In genomic region chr2:39934851-39935250, GRCh38 we compare ENCODE assay signal across 19 cellular contexts.
DNase-seq lines count a peak whose midpoint lies in the region; ATAC-seq, FAIRE-seq and TF ChIP-seq lines count a peak whose summit lies in the region.
"Had no signal": no experiment of that assay in that cellular context is flagged by ENCODE, and none has a peak within 500 bp of the region (broad histone marks: within the 10 kb centered on the region; RNA-seq: fewer than 3 reads in every experiment).

No MANE protein-coding gene starts in this region.

- H3K79me2 ChIP-seq in DND-41 (ENCODE audit: insufficient read depth, low read length): peaks cover 10% of the 10 kb centered on the region

- DNase-seq in activated CD4-positive, alpha-beta T cell treated with anti-CD3 and anti-CD28 coated beads, Interleukin-2, amount 10 ng/mL, durations not matched to agents 24 days and 14 days: no peak
- DNase-seq in activated CD4-positive, alpha-beta T cell treated with anti-CD3 and anti-CD28 coated beads for 1 hour: no peak
- DNase-seq in DND-41 (no peak), IMR-90 (no peak), bronchial epithelial cell (ENCODE audit: low read depth) (peak; percentile 32), coronary artery (ENCODE audit: low spot score) (no peak)
- DNase-seq in activated naive CD4-positive, alpha-beta T cell treated with anti-CD3 and anti-CD28 coated beads for 36 hours: no peak
- DNase-seq in stimulated activated naive B cell treated with anti-CD40 and anti-IgM and Interleukin-4, amounts not matched to agents 10 μg/mL and 1 μg/mL and 100 μg/mL, for 72 hours: no peak
- DNase-seq: Calu3; CD8-positive, alpha-beta T cell; DMS79 treated with DMSO at 0.1 percent for 48 hours; EL; H9 had no signal

- peaks cover 16% of the 10 kb centered on the region for H3K9me3 Mint-ChIP-seq in activated CD4-positive, alpha-beta T cell treated with anti-CD3 and anti-CD28 coated beads, Interleukin-2, amount 10 ng/mL, durations not matched to agents 24 days and 14 days
- no peaks in the 10 kb centered on the region for H3K9me3 Mint-ChIP-seq in activated naive CD4-positive, alpha-beta T cell treated with anti-CD3 and anti-CD28 coated beads for 36 hours
- no peaks in the 10 kb centered on the region for H3K9me3 Mint-ChIP-seq in stimulated activated naive B cell treated with anti-CD40 and anti-IgM and Interleukin-4, amounts not matched to agents 10 μg/mL and 1 μg/mL and 100 μg/mL, for 72 hours
- H3K9me3 Mint-ChIP-seq: CD8-positive, alpha-beta T cell; H9 had no signal

- H3K4me1 Mint-ChIP-seq in activated CD4-positive, alpha-beta T cell treated with anti-CD3 and anti-CD28 coated beads, Interleukin-2, amount 10 ng/mL, durations not matched to agents 24 days and 14 days: peaks cover 42% of the 10 kb centered on the region
- peaks cover 24% of the 10 kb centered on the region for H3K4me1 Mint-ChIP-seq in activated naive CD4-positive, alpha-beta T cell treated with anti-CD3 and anti-CD28 coated beads for 36 hours (ENCODE audit: low read depth)
- peaks cover 3 to 13% of the 10 kb centered on the region in 2 donors for H3K4me1 Mint-ChIP-seq in stimulated activated naive B cell treated with anti-CD40 and anti-IgM and Interleukin-4, amounts not matched to agents 10 μg/mL and 1 μg/mL and 100 μg/mL, for 72 hours
- H3K4me1 Mint-ChIP-seq: B cell had no signal

- H3K4me2 ChIP-seq in DND-41 (ENCODE audit: insufficient read depth, low read length) (peak overlapping the region; percentile 19; the same call in 1 of the 2 replicates), IMR-90 (ENCODE audit: low read depth, low read length) (no peak overlapping the region)
- H3K4me2 ChIP-seq: BLaER1 treated with 17β-estradiol and CSF1 and Interleukin-3, amounts not matched to agents 10 nM and 100 nM had no signal

- peak overlapping the region; percentile 80 for H2BK120ac ChIP-seq in IMR-90 (ENCODE audit: low read depth, low read length)

- CTCF ChIA-PET in IMR-90 (lab: Yijun Ruan, JAX): no interaction called here
- CTCF ChIA-PET in activated naive CD4-positive, alpha-beta T cell treated with anti-CD3 and anti-CD28 coated beads for 36 hours (lab: Charles Lee): interaction anchor here (1.7 kb wide), 1 partner anchor 21 kb away, joined by 7 read pairs; no protein-coding TSS in a partner anchor

- H2BK15ac ChIP-seq in IMR-90 (ENCODE audit: low read depth, low read length): no peak overlapping the region; the same call in 1 of the 3 replicates

- dilution Hi-C loops in IMR-90 (cut with HindIII; ENCODE audit: low sequenced_read_pairs, unreplicated experiment): no loop called here

- no peaks in the 10 kb centered on the region for H3K27me3 Mint-ChIP-seq in activated CD4-positive, alpha-beta T cell treated with anti-CD3 and anti-CD28 coated beads, Interleukin-2, amount 10 ng/mL, durations not matched to agents 24 days and 14 days
- H3K27me3 Mint-ChIP-seq in activated naive CD4-positive, alpha-beta T cell treated with anti-CD3 and anti-CD28 coated beads for 36 hours (ENCODE audit: low read depth): peaks cover 3% of the 10 kb centered on the region
- no peaks in the 10 kb centered on the region for H3K27me3 Mint-ChIP-seq in stimulated activated naive B cell treated with anti-CD40 and anti-IgM and Interleukin-4, amounts not matched to agents 10 μg/mL and 1 μg/mL and 100 μg/mL, for 72 hours

- H2BK20ac ChIP-seq in IMR-90 (ENCODE audit: low read depth, low read length): peak overlapping the region; percentile 86; the same call in 1 of the 2 replicates

- peak overlapping the region; percentile 56; the same call in 1 of the 2 replicates for H2AK5ac ChIP-seq in IMR-90 (ENCODE audit: low read depth, low read length)

- H3K27me3 ChIP-seq in DND-41 (ENCODE audit: insufficient read depth, low read length, poor library complexity): no peaks in the 10 kb centered on the region
- H3K27me3 ChIP-seq in IMR-90 (ENCODE audit: control insufficient read depth, insufficient read depth, low read length): no peaks in the 10 kb centered on the region
- no peaks in the 10 kb centered on the region for H3K27me3 ChIP-seq in bronchial epithelial cell (ENCODE audit: control insufficient read depth, insufficient read depth, low read length)
- H3K27me3 ChIP-seq: BLaER1 treated with 17β-estradiol and CSF1 and Interleukin-3, amounts not matched to agents 10 nM and 100 nM had no signal

- FAIRE-seq in bronchial epithelial cell (lab: Jason Lieb, UNC): no peak
- FAIRE-seq: GM12878, GM19239, H1, HepG2 had no signal

- peaks cover 7% of the 10 kb centered on the region for H3K9me1 ChIP-seq in IMR-90 (ENCODE audit: insufficient read depth, low read length)

- peak overlapping the region; percentile 88; the same call in 1 of the 2 replicates for H4K5ac ChIP-seq in IMR-90 (ENCODE audit: low read depth, low read length)

- H4K20me1 ChIP-seq in DND-41 (ENCODE audit: insufficient read depth, low read length) (no peaks in the 10 kb centered on the region), IMR-90 (ENCODE audit: insufficient read depth, low read length) (no peaks in the 10 kb centered on the region)
- H4K20me1 ChIP-seq: BLaER1 treated with 17β-estradiol and CSF1 and Interleukin-3, amounts not matched to agents 10 nM and 100 nM had no signal

- peak overlapping the region; percentile 52 for H3K4me3 Mint-ChIP-seq in activated CD4-positive, alpha-beta T cell treated with anti-CD3 and anti-CD28 coated beads, Interleukin-2, amount 10 ng/mL, durations not matched to agents 24 days and 14 days
- H3K4me3 Mint-ChIP-seq in activated naive CD4-positive, alpha-beta T cell treated with anti-CD3 and anti-CD28 coated beads for 36 hours: no peak overlapping the region
- H3K4me3 Mint-ChIP-seq in stimulated activated naive B cell treated with anti-CD40 and anti-IgM and Interleukin-4, amounts not matched to agents 10 μg/mL and 1 μg/mL and 100 μg/mL, for 72 hours: no peak overlapping the region
- H3K4me3 Mint-ChIP-seq: B cell; CD8-positive, alpha-beta T cell; H9 had no signal

- H3K4ac ChIP-seq in IMR-90 (ENCODE audit: low read depth, low read length): peak overlapping the region; percentile 24; the same call in 1 of the 2 replicates

- no peak overlapping the region for H2AK9ac ChIP-seq in IMR-90 (replicated peaks; ENCODE audit: low read depth, low read length, poor library complexity)

- peak overlapping the region; percentile 32; the same call in 1 of the 2 replicates for H3K27ac ChIP-seq in DND-41 (ENCODE audit: low read length)
- H3K27ac ChIP-seq in IMR-90 (ENCODE audit: insufficient read depth, low read length): no peak overlapping the region
- no peak overlapping the region for H3K27ac ChIP-seq in coronary artery
- H3K27ac ChIP-seq: BLaER1 treated with 17β-estradiol and CSF1 and Interleukin-3, amounts not matched to agents 10 nM and 100 nM had no signal

- no peak overlapping the region for H2AFZ ChIP-seq in DND-41 (ENCODE audit: low read depth, low read length)
- H2AFZ ChIP-seq in IMR-90 (replicated peaks; ENCODE audit: low read length, poor library complexity): no peak overlapping the region

- in situ Hi-C loops in IMR-90 (cut with MboI; ENCODE audit: low sequenced_read_pairs): no loop called here

- H3K27ac Mint-ChIP-seq in activated CD4-positive, alpha-beta T cell treated with anti-CD3 and anti-CD28 coated beads, Interleukin-2, amount 10 ng/mL, durations not matched to agents 24 days and 14 days: peak overlapping the region; percentile 84
- H3K27ac Mint-ChIP-seq in activated naive CD4-positive, alpha-beta T cell treated with anti-CD3 and anti-CD28 coated beads for 36 hours: no peak overlapping the region
- no peak overlapping the region for H3K27ac Mint-ChIP-seq in stimulated activated naive B cell treated with anti-CD40 and anti-IgM and Interleukin-4, amounts not matched to agents 10 μg/mL and 1 μg/mL and 100 μg/mL, for 72 hours
- H3K27ac Mint-ChIP-seq: B cell; CD8-positive, alpha-beta T cell; H9 had no signal

- no peak overlapping the region; the same call in 1 of the 2 replicates for H3K23ac ChIP-seq in IMR-90 (ENCODE audit: low read depth, low read length)

- peaks cover 68% of the 10 kb centered on the region for H3K4me1 ChIP-seq in DND-41 (ENCODE audit: insufficient read depth, low read length)
- peaks cover 14% of the 10 kb centered on the region for H3K4me1 ChIP-seq in IMR-90 (ENCODE audit: control insufficient read depth, insufficient read depth, low read length)

- no peak overlapping the region for H3K9ac ChIP-seq in DND-41 (ENCODE audit: low read depth, low read length)
- no peak overlapping the region for H3K9ac ChIP-seq in IMR-90 (ENCODE audit: low read depth, low read length)
- H3K9ac ChIP-seq: BLaER1 treated with 17β-estradiol and CSF1 and Interleukin-3, amounts not matched to agents 10 nM and 100 nM had no signal

- no peak overlapping the region for H3K56ac ChIP-seq in IMR-90 (ENCODE audit: extremely low read depth, insufficient read depth, low read length)

- TF ChIP-seq POLR2A in IMR-90 (IDR thresholded peaks at IDR 0.05; ENCODE audit: low read depth, low read length): no peak

- POLR2A ChIA-PET in IMR-90 (lab: Charles Lee; ENCODE audit: unreplicated experiment): no interaction called here

- peak overlapping the region; percentile 81; the same call in 1 of the 2 replicates for H3K14ac ChIP-seq in IMR-90 (replicated peaks; ENCODE audit: low read depth, low read length)

- H3K9me3 ChIP-seq in DND-41 (ENCODE audit: insufficient read depth, low read length, severe bottlenecking) (no peaks in the 10 kb centered on the region), IMR-90 (ENCODE audit: control insufficient read depth, insufficient read depth, low read length) (peaks cover 6% of the 10 kb centered on the region)

- TF ChIP-seq CTCF in DND-41 (IDR thresholded peaks at IDR 0.05; ENCODE audit: borderline replicate concordance, extremely low read depth, low read length, poor library complexity, severe bottlenecking) (no peak), IMR-90 (conservative IDR thresholded peaks at IDR 0.05; ENCODE audit: low read depth, low read length) (no peak), bronchial epithelial cell (IDR thresholded peaks at IDR 0.05; ENCODE audit: insufficient read depth, low read length, severe bottlenecking) (no peak), coronary artery (IDR thresholded peaks at IDR 0.05) (no peak)

- no TSS peak for BruUV-seq in IMR-90 (replicated peaks; lab: Mats Ljungman, UMichigan)

- ATAC-seq in DND-41 (ENCODE audit: insufficient read depth, low read depth) (no peak), IMR-90 (ENCODE audit: low read depth) (no peak)
- ATAC-seq in stimulated activated naive B cell treated with anti-CD40 and anti-IgM and Interleukin-4, amounts not matched to agents 10 μg/mL and 1 μg/mL and 100 μg/mL, for 72 hours (replicated peaks): no peak
- ATAC-seq: CD8-positive, alpha-beta T cell; GM12878; HepG2 had no signal

- 0 out of 2 replicates have a peak overlapping the region, but pooled peaks have one; percentile 55 for H4K91ac ChIP-seq in IMR-90 (ENCODE audit: insufficient read depth, low read depth, low read length)

- peak overlapping the region; percentile 96 for H2BK5ac ChIP-seq in IMR-90 (ENCODE audit: low read depth, low read length, poor library complexity, severe bottlenecking)

- intact Hi-C loops in activated CD4-positive, alpha-beta T cell treated with anti-CD3 and anti-CD28 coated beads, Interleukin-2, amount 10 ng/mL, durations not matched to agents 24 days and 14 days (cut with micrococcal nuclease): no loop called here
- intact Hi-C loops in IMR-90 (cut with micrococcal nuclease): loop anchor here (5.0 kb wide), 3 partner anchors 57 to 167 kb away; no protein-coding TSS in a partner anchor
- intact Hi-C loops in activated naive CD4-positive, alpha-beta T cell treated with anti-CD3 and anti-CD28 coated beads for 36 hours (cut with micrococcal nuclease): loop anchor here (2.0 kb wide), 1 partner anchor 14 kb away; no protein-coding TSS in a partner anchor

- H4K8ac ChIP-seq in IMR-90 (ENCODE audit: low read depth in 2 of 2, low read length in 2 of 2): peak overlapping the region in 1 of 2 experiments; percentile 59; a peak in 2 of 4 replicates

- H3K36me3 Mint-ChIP-seq in activated CD4-positive, alpha-beta T cell treated with anti-CD3 and anti-CD28 coated beads, Interleukin-2, amount 10 ng/mL, durations not matched to agents 24 days and 14 days (ENCODE audit: low read depth): peaks cover 59% of the 10 kb centered on the region
- H3K36me3 Mint-ChIP-seq in activated naive CD4-positive, alpha-beta T cell treated with anti-CD3 and anti-CD28 coated beads for 36 hours (ENCODE audit: low read depth): no peaks in the 10 kb centered on the region
- no peaks in the 10 kb centered on the region for H3K36me3 Mint-ChIP-seq in stimulated activated naive B cell treated with anti-CD40 and anti-IgM and Interleukin-4, amounts not matched to agents 10 μg/mL and 1 μg/mL and 100 μg/mL, for 72 hours
- H3K36me3 Mint-ChIP-seq: CD8-positive, alpha-beta T cell had no signal

- no peak for TF ChIP-seq RAD21 in IMR-90 (IDR thresholded peaks at IDR 0.05; ENCODE audit: low read length)

- H3K79me1 ChIP-seq in IMR-90 (ENCODE audit: low read depth in 1 of 2, low read length in 2 of 2): 0 out of 4 replicates have a peak, but pooled peaks cover 0 to 3% of the 10 kb centered on the region in 2 experiments

- H3K18ac ChIP-seq in IMR-90 (ENCODE audit: low read depth, low read length): peak overlapping the region; percentile 94

- H3K4me3 ChIP-seq in DND-41 (ENCODE audit: low read depth in 1 of 2, low read length in 2 of 2) (no peak overlapping the region), IMR-90 (ENCODE audit: insufficient read depth, low read depth, low read length) (no peak overlapping the region), bronchial epithelial cell (ENCODE audit: low read depth, low read length) (no peak overlapping the region), coronary artery (no peak overlapping the region)
- H3K4me3 ChIP-seq: BLaER1 treated with 17β-estradiol and CSF1 and Interleukin-3, amounts not matched to agents 10 nM and 100 nM; GM12878 had no signal

- no CpG with 5 or more reads among the region's 1 CpG for WGBS in IMR-90 (ENCODE audit: extremely low coverage in 2 of 2, insufficient read length in 1 of 2), 2 experiments

- H3K36me3 ChIP-seq in DND-41 (ENCODE audit: insufficient read depth, low read length) (peaks cover 15% of the 10 kb centered on the region), IMR-90 (ENCODE audit: control insufficient read depth, insufficient read depth, low read length) (no peaks in the 10 kb centered on the region), bronchial epithelial cell (ENCODE audit: control insufficient read depth, insufficient read depth, low read length) (no peaks in the 10 kb centered on the region)
- H3K36me3 ChIP-seq: BLaER1 treated with 17β-estradiol and CSF1 and Interleukin-3, amounts not matched to agents 10 nM and 100 nM had no signal
